ENCODE assay signal across 11 cellular contexts in genomic region chr11:72013765-72014711, GRCh38. TPM values are rescaled to one million over a fixed set of nuclear protein-coding genes. Genes with fewer than 3 reads are reported as not detected.
DNase-seq lines count a peak whose midpoint lies in the region; ATAC-seq, FAIRE-seq and TF ChIP-seq lines count a peak whose summit lies in the region.
"Had no signal": no experiment of that assay in that cellular context is flagged by ENCODE, and none has a peak within 500 bp of the region (broad histone marks: within the 10 kb centered on the region; RNA-seq: fewer than 3 reads in every experiment).

No MANE protein-coding gene starts in this region.

- no peak for FAIRE-seq in endothelial cell of umbilical vein (lab: Jason Lieb, UNC)

- no peaks in the 10 kb centered on the region for H3K27me3 Mint-ChIP-seq in nephron (ENCODE audit: low read depth)

- H3K9ac ChIP-seq in endothelial cell of umbilical vein (replicated peaks; ENCODE audit: extremely low read depth, insufficient read depth, low read length), result no peak overlapping the region

- no peak overlapping the region for H3K4me2 ChIP-seq in endothelial cell of umbilical vein (ENCODE audit: insufficient read depth, low read length)

- H4K20me1 ChIP-seq in endothelial cell of umbilical vein (replicated peaks; ENCODE audit: control insufficient read depth, extremely low read depth, insufficient read depth, low read length), result no peaks in the 10 kb centered on the region

- TF ChIP-seq POLR2A in endothelial cell of umbilical vein (IDR thresholded peaks at IDR 0.05; ENCODE audit: low read depth, low read length), result peak; percentile 16

- peaks cover 80% of the 10 kb centered on the region for H3K36me3 Mint-ChIP-seq in nephron (ENCODE audit: low read depth)

- peak overlapping the region; percentile 26 to 79 (median 37) for H3K27ac Mint-ChIP-seq in nephron

- H3K27ac ChIP-seq in endothelial cell of umbilical vein (ENCODE audit: insufficient read depth, low read depth, low read length), result no peak overlapping the region
- H3K27ac ChIP-seq: thyroid gland had no signal

- H3K4me1 Mint-ChIP-seq in nephron, result peaks cover 24% of the 10 kb centered on the region

- no peaks in the 10 kb centered on the region for H3K9me3 ChIP-seq in endothelial cell of umbilical vein (replicated peaks; ENCODE audit: control insufficient read depth, insufficient read depth, low read length)
- H3K9me3 ChIP-seq: body of pancreas, thyroid gland had no signal

- dilution Hi-C loops in endothelial cell of umbilical vein (cut with MboI; ENCODE audit: extremely low pct_ligation_motif_present, low sequenced_read_pairs), result no loop called here

- no TSS peak for BruUV-seq in endothelial cell of umbilical vein (replicated peaks; lab: Mats Ljungman, UMichigan)

- no peaks in the 10 kb centered on the region for H3K4me1 ChIP-seq in endothelial cell of umbilical vein (ENCODE audit: control insufficient read depth, extremely low read depth, insufficient read depth, low read length)

- no peak overlapping the region for H2AFZ ChIP-seq in endothelial cell of umbilical vein (ENCODE audit: low read depth, low read length)

- DNase-seq in AG10803 (ENCODE audit: low read depth) (peak; percentile 73), endothelial cell of umbilical vein (ENCODE audit: low read depth, low spot score) (no peak), NCI-H774 (lab: John Stamatoyannopoulos, UW) (no peak)
- DNase-seq in activated CD4-positive, alpha-beta T cell treated with anti-CD3 and anti-CD28 coated beads for 1 hour, result no peak
- DNase-seq: stimulated activated CD4-positive, alpha-beta T cell treated with anti-CD3 and anti-CD28 coated beads, Interleukin-2, amount 100 ng/mL, for 24 hours; thyroid gland had no signal

- POLR2A ChIA-PET in endothelial cell of umbilical vein (lab: Charles Lee), result no interaction called here

- H3K79me2 ChIP-seq in endothelial cell of umbilical vein (ENCODE audit: control insufficient read depth, insufficient read depth, low read length), result no peaks in the 10 kb centered on the region

- H3K4me3 Mint-ChIP-seq in nephron, result no peak overlapping the region

- TF ChIP-seq CTCF in AG10803 (conservative IDR thresholded peaks at IDR 0.05; ENCODE audit: low read length) (no peak), endothelial cell of umbilical vein (IDR thresholded peaks at IDR 0.05; ENCODE audit: extremely low read depth in 1 of 2, insufficient read depth in 1 of 2, low read depth in 1 of 2, low read length in 2 of 2) (no peak), nephron (IDR thresholded peaks at IDR 0.05; ENCODE audit: unreplicated experiment in 3 of 3) (no peak)

- ATAC-seq in HG02840 (IDR thresholded peaks at IDR 0.05; ENCODE audit: low FRiP score, unreplicated experiment) (no peak), GM19397 (IDR thresholded peaks at IDR 0.05; ENCODE audit: unreplicated experiment) (no peak)

- no peaks in the 10 kb centered on the region for H3K9me1 ChIP-seq in endothelial cell of umbilical vein (replicated peaks; ENCODE audit: control insufficient read depth, extremely low read depth, insufficient read depth, low read length)

- H3K27me3 ChIP-seq in endothelial cell of umbilical vein (ENCODE audit: control insufficient read depth in 2 of 2, insufficient read depth in 2 of 2, low read length in 2 of 2), result no peaks in the 10 kb centered on the region
- H3K27me3 ChIP-seq: body of pancreas, thyroid gland had no signal

- CTCF ChIA-PET in endothelial cell of umbilical vein (lab: Charles Lee), result interaction anchor here (0.9 to 5.9 kb wide), 7 partner anchors 8 to 417 kb away, joined by 3 to 43 read pairs (median 6); no protein-coding TSS in a partner anchor

- no peaks in the 10 kb centered on the region for H3K9me3 Mint-ChIP-seq in nephron

- peak; percentile 38 for TF ChIP-seq EP300 in Ishikawa (IDR thresholded peaks at IDR 0.05; ENCODE audit: borderline replicate concordance)

- no peak overlapping the region for H3K4me3 ChIP-seq in AG10803 (ENCODE audit: low read length)
- H3K4me3 ChIP-seq in endothelial cell of umbilical vein (replicated peaks in 1 of 3; ENCODE audit: insufficient read depth in 1 of 3, low read depth in 1 of 3, low read length in 3 of 3), result no peak overlapping the region
- H3K4me3 ChIP-seq: body of pancreas, thyroid gland had no signal

- peaks cover 38 to 95% of the 10 kb centered on the region in 2 experiments for H3K36me3 ChIP-seq in endothelial cell of umbilical vein (ENCODE audit: control insufficient read depth in 2 of 2, extremely low read depth in 1 of 2, insufficient read depth in 2 of 2, low read length in 2 of 2)

- intact Hi-C loops in endothelial cell of umbilical vein (cut with micrococcal nuclease), result no loop called here

- no peak for TF ChIP-seq RAD21 in Ishikawa (IDR thresholded peaks at IDR 0.05; ENCODE audit: low read depth)

TF ChIP-seq in Ishikawa, 13 proteins besides CTCF, POLR2A, EP300 and RAD21 (continues in another document):
- TF ChIP-seq TEAD4 (IDR thresholded peaks at IDR 0.05) (peak; percentile 23; the same call in 1 of the 2 replicates), ZBTB7A (IDR thresholded peaks at IDR 0.05; ENCODE audit: low read depth) (peak; percentile 41; the same call in 1 of the 2 replicates), MAX (IDR thresholded peaks at IDR 0.05) (peak; percentile 50), TAF1 (IDR thresholded peaks at IDR 0.05; ENCODE audit: low read depth) (no peak), CEBPB (IDR thresholded peaks at IDR 0.05) (no peak), USF1 (IDR thresholded peaks at IDR 0.05) (no peak), TCF12 (IDR thresholded peaks at IDR 0.05; ENCODE audit: low read depth) (peak; percentile 60), FOXM1 (IDR thresholded peaks at IDR 0.05; ENCODE audit: borderline replicate concordance, low read depth) (no peak), NFIC (IDR thresholded peaks at IDR 0.05) (peak; percentile 78), CREB1 (IDR thresholded peaks at IDR 0.05; ENCODE audit: low read depth) (0 out of 2 replicates have a peak, but pooled peaks have one; percentile 12), EGR1 (IDR thresholded peaks at IDR 0.05) (peak; percentile 79)

TF ChIP-seq in endothelial cell of umbilical vein, 7 proteins besides CTCF, POLR2A, EP300 and RAD21:
- TF ChIP-seq GATA2 (IDR thresholded peaks at IDR 0.05; ENCODE audit: insufficient read depth, insufficient read length, low read depth, low read length) (no peak), POLR2AphosphoS5 (IDR thresholded peaks at IDR 0.05; ENCODE audit: insufficient read depth, low read depth, low read length) (no peak), FOS (IDR thresholded peaks at IDR 0.05; ENCODE audit: borderline replicate concordance, insufficient read depth, low read length) (no peak), MYC (IDR thresholded peaks at IDR 0.05; ENCODE audit: low read depth, low read length) (no peak), EZH2 (IDR thresholded peaks at IDR 0.05; ENCODE audit: borderline replicate concordance, low read depth, low read length, severe bottlenecking) (no peak), JUN (IDR thresholded peaks at IDR 0.05; ENCODE audit: borderline replicate concordance, insufficient read depth, insufficient read length, low read depth) (no peak), MAX (IDR thresholded peaks at IDR 0.05; ENCODE audit: insufficient read depth, insufficient read length) (no peak)

RNA-seq across cellular contexts. Expression of gene IL18BP, which starts 15.3 kb away (rescaled TPM):
- total RNA-seq in endothelial cell of umbilical vein, result 12.9 and 13.0 TPM in 2 replicates
- 20.1 and 25.1 TPM in 2 replicates for polyA plus RNA-seq in endothelial cell of umbilical vein
- polyA plus RNA-seq in endothelial cell of umbilical vein (2011; cell fraction: cytosol; rRNA removed), result 5.1 TPM in 2 replicates
- 72.6 and 88.6 TPM in 2 replicates for polyA plus RNA-seq in endothelial cell of umbilical vein (2011; cell fraction: nucleus; rRNA removed)
- 13.8 and 16.7 TPM in 2 replicates for polyA plus RNA-seq in endothelial cell of umbilical vein (2012)
- 22.5 and 24.7 TPM in 2 replicates for polyA minus RNA-seq in endothelial cell of umbilical vein
- polyA minus RNA-seq in endothelial cell of umbilical vein (2011; cell fraction: cytosol; rRNA and poly(A)+ RNA removed), result 3.0 TPM
- polyA minus RNA-seq in endothelial cell of umbilical vein (2011; cell fraction: nucleus; rRNA and poly(A)+ RNA removed), result 31.6 and 40.1 TPM in 2 replicates
